ENCODE assay signal across 1 cellular context in genomic region chr9:34665381-34666250, GRCh38.
TF ChIP-seq lines count a peak whose summit lies in the region.

No MANE protein-coding gene starts in this region.

TF ChIP-seq in GM12878, 131 proteins besides CTCF, POLR2A, EP300 and RAD21 (continued from another document and continues in another):
- TF ChIP-seq IRF3 (IDR thresholded peaks at IDR 0.05) (no peak), ETV6 (conservative IDR thresholded peaks at IDR 0.05 in 1 of 2, IDR thresholded peaks at IDR 0.05 in 1 of 2; ENCODE audit: borderline replicate concordance in 1 of 2, low read depth in 1 of 2) (no peak), ESRRA (IDR thresholded peaks at IDR 0.05; ENCODE audit: low read length) (no peak), TAF1 (IDR thresholded peaks at IDR 0.05; ENCODE audit: borderline replicate concordance, low read depth, low read length) (no peak), FOXK2 (IDR thresholded peaks at IDR 0.05) (no peak), ZNF274 (IDR thresholded peaks at IDR 0.05; ENCODE audit: insufficient read depth, insufficient read length) (no peak), IKZF2 (IDR thresholded peaks at IDR 0.05) (peak in 1 of 2 experiments; percentile 36; a peak in 2 of 4 replicates), RFX5 (IDR thresholded peaks at IDR 0.05; ENCODE audit: low read depth, low read length) (no peak), PML (IDR thresholded peaks at IDR 0.05; ENCODE audit: low read length) (no peak), PRDM15 (CRISPR knock-in tag; IDR thresholded peaks at IDR 0.05) (no peak), RAD51 (IDR thresholded peaks at IDR 0.05) (no peak), TCF12 (IDR thresholded peaks at IDR 0.05; ENCODE audit: low read depth, low read length) (no peak), HDAC2 (IDR thresholded peaks at IDR 0.05) (no peak), FOXM1 (IDR thresholded peaks at IDR 0.05; ENCODE audit: low read depth, low read length) (no peak), MYC (IDR thresholded peaks at IDR 0.05; ENCODE audit: insufficient read depth, insufficient read length, insufficient replicate concordance, low read length, severe bottlenecking) (no peak), MXI1 (IDR thresholded peaks at IDR 0.05; ENCODE audit: low read depth, low read length) (no peak), NFYA (IDR thresholded peaks at IDR 0.05; ENCODE audit: borderline replicate concordance, low read depth, low read length) (no peak), STAT1 (conservative IDR thresholded peaks at IDR 0.05) (no peak), NFIC (IDR thresholded peaks at IDR 0.05; ENCODE audit: low read depth, low read length) (no peak), SIN3A (IDR thresholded peaks at IDR 0.05; ENCODE audit: low read depth, low read length) (0 out of 2 replicates have a peak, but pooled peaks have one; percentile 33), ATF3 (IDR thresholded peaks at IDR 0.05; ENCODE audit: borderline replicate concordance, extremely low read depth, low read depth, low read length) (no peak), BCLAF1 (IDR thresholded peaks at IDR 0.05) (no peak), RELB (IDR thresholded peaks at IDR 0.05; ENCODE audit: low read depth) (peak; percentile 32; the same call in 1 of the 2 replicates), STAT3 (IDR thresholded peaks at IDR 0.05; ENCODE audit: low read depth, low read length) (no peak), JUNB (IDR thresholded peaks at IDR 0.05) (no peak), DPF2 (IDR thresholded peaks at IDR 0.05) (no peak), ZBED1 (IDR thresholded peaks at IDR 0.05; ENCODE audit: borderline replicate concordance) (no peak), GABPA (IDR thresholded peaks at IDR 0.05; ENCODE audit: low read depth) (peak; percentile 84), MEF2B (IDR thresholded peaks at IDR 0.05; ENCODE audit: partially characterized antibody, poor library complexity, severe bottlenecking) (no peak), CREB1 (IDR thresholded peaks at IDR 0.05; ENCODE audit: low read depth) (peak; percentile 98), BCL11A (IDR thresholded peaks at IDR 0.05; ENCODE audit: low read depth, low read length) (no peak), ZBTB4 (CRISPR knock-in tag; IDR thresholded peaks at IDR 0.05) (no peak), ZNF622 (IDR thresholded peaks at IDR 0.05) (no peak), SIX5 (IDR thresholded peaks at IDR 0.05; ENCODE audit: low read depth, low read length, severe bottlenecking) (no peak), CEBPB (IDR thresholded peaks at IDR 0.05; ENCODE audit: borderline replicate concordance in 1 of 2, low read depth in 2 of 2, low read length in 2 of 2) (no peak)
- TF ChIP-seq, protein P1, sequence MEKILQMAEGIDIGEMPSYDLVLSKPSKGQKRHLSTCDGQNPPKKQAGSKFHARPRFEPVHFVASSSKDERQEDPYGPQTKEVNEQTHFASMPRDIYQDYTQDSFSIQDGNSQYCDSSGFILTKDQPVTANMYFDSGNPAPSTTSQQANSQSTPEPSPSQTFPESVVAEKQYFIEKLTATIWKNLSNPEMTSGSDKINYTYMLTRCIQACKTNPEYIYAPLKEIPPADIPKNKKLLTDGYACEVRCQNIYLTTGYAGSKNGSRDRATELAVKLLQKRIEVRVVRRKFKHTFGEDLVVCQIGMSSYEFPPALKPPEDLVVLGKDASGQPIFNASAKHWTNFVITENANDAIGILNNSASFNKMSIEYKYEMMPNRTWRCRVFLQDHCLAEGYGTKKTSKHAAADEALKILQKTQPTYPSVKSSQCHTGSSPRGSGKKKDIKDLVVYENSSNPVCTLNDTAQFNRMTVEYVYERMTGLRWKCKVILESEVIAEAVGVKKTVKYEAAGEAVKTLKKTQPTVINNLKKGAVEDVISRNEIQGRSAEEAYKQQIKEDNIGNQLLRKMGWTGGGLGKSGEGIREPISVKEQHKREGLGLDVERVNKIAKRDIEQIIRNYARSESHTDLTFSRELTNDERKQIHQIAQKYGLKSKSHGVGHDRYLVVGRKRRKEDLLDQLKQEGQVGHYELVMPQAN (conservative IDR thresholded peaks at IDR 0.05) = no peak; the same call in 1 of the 2 replicates
- TF ChIP-seq, protein P2, sequence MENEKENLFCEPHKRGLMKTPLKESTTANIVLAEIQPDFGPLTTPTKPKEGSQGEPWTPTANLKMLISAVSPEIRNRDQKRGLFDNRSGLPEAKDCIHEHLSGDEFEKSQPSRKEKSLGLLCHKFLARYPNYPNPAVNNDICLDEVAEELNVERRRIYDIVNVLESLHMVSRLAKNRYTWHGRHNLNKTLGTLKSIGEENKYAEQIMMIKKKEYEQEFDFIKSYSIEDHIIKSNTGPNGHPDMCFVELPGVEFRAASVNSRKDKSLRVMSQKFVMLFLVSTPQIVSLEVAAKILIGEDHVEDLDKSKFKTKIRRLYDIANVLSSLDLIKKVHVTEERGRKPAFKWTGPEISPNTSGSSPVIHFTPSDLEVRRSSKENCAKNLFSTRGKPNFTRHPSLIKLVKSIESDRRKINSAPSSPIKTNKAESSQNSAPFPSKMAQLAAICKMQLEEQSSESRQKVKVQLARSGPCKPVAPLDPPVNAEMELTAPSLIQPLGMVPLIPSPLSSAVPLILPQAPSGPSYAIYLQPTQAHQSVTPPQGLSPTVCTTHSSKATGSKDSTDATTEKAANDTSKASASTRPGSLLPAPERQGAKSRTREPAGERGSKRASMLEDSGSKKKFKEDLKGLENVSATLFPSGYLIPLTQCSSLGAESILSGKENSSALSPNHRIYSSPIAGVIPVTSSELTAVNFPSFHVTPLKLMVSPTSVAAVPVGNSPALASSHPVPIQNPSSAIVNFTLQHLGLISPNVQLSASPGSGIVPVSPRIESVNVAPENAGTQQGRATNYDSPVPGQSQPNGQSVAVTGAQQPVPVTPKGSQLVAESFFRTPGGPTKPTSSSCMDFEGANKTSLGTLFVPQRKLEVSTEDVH (IDR thresholded peaks at IDR 0.05; ENCODE audit: low read depth, partially characterized antibody) = peak; percentile 67
- TF ChIP-seq, protein P3, sequence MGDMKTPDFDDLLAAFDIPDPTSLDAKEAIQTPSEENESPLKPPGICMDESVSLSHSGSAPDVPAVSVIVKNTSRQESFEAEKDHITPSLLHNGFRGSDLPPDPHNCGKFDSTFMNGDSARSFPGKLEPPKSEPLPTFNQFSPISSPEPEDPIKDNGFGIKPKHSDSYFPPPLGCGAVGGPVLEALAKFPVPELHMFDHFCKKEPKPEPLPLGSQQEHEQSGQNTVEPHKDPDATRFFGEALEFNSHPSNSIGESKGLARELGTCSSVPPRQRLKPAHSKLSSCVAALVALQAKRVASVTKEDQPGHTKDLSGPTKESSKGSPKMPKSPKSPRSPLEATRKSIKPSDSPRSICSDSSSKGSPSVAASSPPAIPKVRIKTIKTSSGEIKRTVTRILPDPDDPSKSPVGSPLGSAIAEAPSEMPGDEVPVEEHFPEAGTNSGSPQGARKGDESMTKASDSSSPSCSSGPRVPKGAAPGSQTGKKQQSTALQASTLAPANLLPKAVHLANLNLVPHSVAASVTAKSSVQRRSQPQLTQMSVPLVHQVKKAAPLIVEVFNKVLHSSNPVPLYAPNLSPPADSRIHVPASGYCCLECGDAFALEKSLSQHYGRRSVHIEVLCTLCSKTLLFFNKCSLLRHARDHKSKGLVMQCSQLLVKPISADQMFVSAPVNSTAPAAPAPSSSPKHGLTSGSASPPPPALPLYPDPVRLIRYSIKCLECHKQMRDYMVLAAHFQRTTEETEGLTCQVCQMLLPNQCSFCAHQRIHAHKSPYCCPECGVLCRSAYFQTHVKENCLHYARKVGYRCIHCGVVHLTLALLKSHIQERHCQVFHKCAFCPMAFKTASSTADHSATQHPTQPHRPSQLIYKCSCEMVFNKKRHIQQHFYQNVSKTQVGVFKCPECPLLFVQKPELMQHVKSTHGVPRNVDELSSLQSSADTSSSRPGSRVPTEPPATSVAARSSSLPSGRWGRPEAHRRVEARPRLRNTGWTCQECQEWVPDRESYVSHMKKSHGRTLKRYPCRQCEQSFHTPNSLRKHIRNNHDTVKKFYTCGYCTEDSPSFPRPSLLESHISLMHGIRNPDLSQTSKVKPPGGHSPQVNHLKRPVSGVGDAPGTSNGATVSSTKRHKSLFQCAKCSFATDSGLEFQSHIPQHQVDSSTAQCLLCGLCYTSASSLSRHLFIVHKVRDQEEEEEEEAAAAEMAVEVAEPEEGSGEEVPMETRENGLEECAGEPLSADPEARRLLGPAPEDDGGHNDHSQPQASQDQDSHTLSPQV (IDR thresholded peaks at IDR 0.05) = no peak
